8 cellular contexts compared by ENCODE assay signal in genomic region chr3:179558742-179559364, GRCh38. TPM values are rescaled to one million over a fixed set of nuclear protein-coding genes. Genes with fewer than 3 reads are reported as not detected.
DNase-seq lines count a peak whose midpoint lies in the region; ATAC-seq and TF ChIP-seq lines count a peak whose summit lies in the region.

No MANE protein-coding gene starts in this region.

- H3K9me3 ChIP-seq in neural progenitor cell (ENCODE audit: low read depth) (no peaks in the 10 kb centered on the region), aorta (ENCODE audit: control insufficient read depth, low read length) (no peaks in the 10 kb centered on the region)

- peak; percentile 76 for DNase-seq in CD1c-positive myeloid dendritic cell (ENCODE audit: extremely low spot score)
- DNase-seq in HCEC 1CT = peak; percentile 73
- peak; percentile 68 for DNase-seq in NCI-H526 treated with DMSO at 0.1 percent for 48 hours (lab: John Stamatoyannopoulos, UW)
- DNase-seq in activated CD8-positive, alpha-beta T cell treated with anti-CD3 and anti-CD28 coated beads, Interleukin-2, amount 10 ng/mL, durations not matched to agents 7 days and 5 days = peak; percentile 67
- DNase-seq in fibroblast of peridontal ligament (ENCODE audit: extremely low read depth) = peak; percentile 83
- peak; percentile 77 for DNase-seq in neural progenitor cell (ENCODE audit: low spot score)
- peak; percentile 66 to 78 for DNase-seq in aorta

- H3K27ac ChIP-seq in neural progenitor cell (no peak overlapping the region), aorta (ENCODE audit: low read depth in 1 of 2, low read length in 2 of 2) (no peak overlapping the region)

- POLR2A ChIA-PET in activated CD8-positive, alpha-beta T cell treated with anti-CD3 and anti-CD28 coated beads, Interleukin-2, amount 10 ng/mL, durations not matched to agents 7 days and 5 days (lab: Charles Lee) = no interaction called here

- H3K27me3 Mint-ChIP-seq in activated CD8-positive, alpha-beta T cell treated with anti-CD3 and anti-CD28 coated beads, Interleukin-2, amount 10 ng/mL, durations not matched to agents 7 days and 5 days (ENCODE audit: low read depth) = peaks cover 15% of the 10 kb centered on the region
- peaks cover 4% of the 10 kb centered on the region for H3K27me3 Mint-ChIP-seq in neural progenitor cell (ENCODE audit: insufficient read depth, low read depth)

- peaks cover 13% of the 10 kb centered on the region for H3K4me1 Mint-ChIP-seq in activated CD8-positive, alpha-beta T cell treated with anti-CD3 and anti-CD28 coated beads, Interleukin-2, amount 10 ng/mL, durations not matched to agents 7 days and 5 days (ENCODE audit: low read depth)
- H3K4me1 Mint-ChIP-seq in neural progenitor cell = peaks cover 8% of the 10 kb centered on the region

- WGBS in aorta, 2 donors = 0 to 1% methylated on average over 3 of the region's 3 CpGs

- H4K20me1 ChIP-seq in neural progenitor cell (ENCODE audit: low read depth) = peaks cover 4% of the 10 kb centered on the region

- H3K9ac ChIP-seq in neural progenitor cell = no peak overlapping the region

- H3K27me3 ChIP-seq in neural progenitor cell (no peaks in the 10 kb centered on the region), aorta (ENCODE audit: control insufficient read depth in 1 of 2, insufficient read depth in 2 of 2, low read length in 1 of 2) (no peaks in the 10 kb centered on the region)

- CTCF ChIA-PET in activated CD8-positive, alpha-beta T cell treated with anti-CD3 and anti-CD28 coated beads, Interleukin-2, amount 10 ng/mL, durations not matched to agents 7 days and 5 days (lab: Charles Lee) = interaction anchor here (1.4 to 1.6 kb wide), 2 partner anchors 237 to 544 kb away, joined by 4 to 8 read pairs; no protein-coding TSS in a partner anchor

- TF ChIP-seq CTCF in neural progenitor cell (IDR thresholded peaks at IDR 0.05) = peak; percentile 95

- H3K79me2 ChIP-seq in neural progenitor cell (ENCODE audit: low read depth) = peaks cover 5% of the 10 kb centered on the region

- no peak overlapping the region for H3K4me2 ChIP-seq in neural progenitor cell

- no peak overlapping the region for H3K4me3 Mint-ChIP-seq in activated CD8-positive, alpha-beta T cell treated with anti-CD3 and anti-CD28 coated beads, Interleukin-2, amount 10 ng/mL, durations not matched to agents 7 days and 5 days
- no peak overlapping the region for H3K4me3 Mint-ChIP-seq in neural progenitor cell

- no peak for ATAC-seq in activated CD8-positive, alpha-beta T cell treated with anti-CD3 and anti-CD28 coated beads, Interleukin-2, amount 10 ng/mL, durations not matched to agents 7 days and 5 days
- ATAC-seq in aorta (ENCODE audit: low FRiP score) (no peak), HG03039 (IDR thresholded peaks at IDR 0.05; ENCODE audit: unreplicated experiment) (no peak)

- H3K9me3 Mint-ChIP-seq in activated CD8-positive, alpha-beta T cell treated with anti-CD3 and anti-CD28 coated beads, Interleukin-2, amount 10 ng/mL, durations not matched to agents 7 days and 5 days (ENCODE audit: insufficient read depth) = no peaks in the 10 kb centered on the region
- H3K9me3 Mint-ChIP-seq in neural progenitor cell = no peaks in the 10 kb centered on the region

- no peak overlapping the region for H3K27ac Mint-ChIP-seq in activated CD8-positive, alpha-beta T cell treated with anti-CD3 and anti-CD28 coated beads, Interleukin-2, amount 10 ng/mL, durations not matched to agents 7 days and 5 days
- no peak overlapping the region for H3K27ac Mint-ChIP-seq in neural progenitor cell

- intact Hi-C loops in aorta (cut with DNase I) = loop anchor here (2.0 to 5.0 kb wide), 3 partner anchors 107 to 138 kb away; partner anchors contain the start of gene GNB4 (in 1 of the 2)

- peaks cover 2% of the 10 kb centered on the region for H3K36me3 Mint-ChIP-seq in activated CD8-positive, alpha-beta T cell treated with anti-CD3 and anti-CD28 coated beads, Interleukin-2, amount 10 ng/mL, durations not matched to agents 7 days and 5 days (ENCODE audit: low read depth)
- no peaks in the 10 kb centered on the region for H3K36me3 Mint-ChIP-seq in neural progenitor cell

- no peak overlapping the region for H2AFZ ChIP-seq in neural progenitor cell (replicated peaks)

- H3K4me3 ChIP-seq in neural progenitor cell = no peak overlapping the region
- no peak overlapping the region for H3K4me3 ChIP-seq in aorta (ENCODE audit: low read length in 2 of 2)

- H3K36me3 ChIP-seq in neural progenitor cell (no peaks in the 10 kb centered on the region), aorta (ENCODE audit: control insufficient read depth in 1 of 2, insufficient read depth in 2 of 2, low read length in 1 of 2) (no peaks in the 10 kb centered on the region)

- peaks cover 1% of the 10 kb centered on the region for H3K4me1 ChIP-seq in neural progenitor cell
- H3K4me1 ChIP-seq in aorta (ENCODE audit: control insufficient read depth in 1 of 2, insufficient read depth in 2 of 2, low read length in 2 of 2) = peaks cover 0 to 3% of the 10 kb centered on the region in 2 donors

- H3F3A ChIP-seq in neural progenitor cell (ENCODE audit: low read depth) = peaks cover 12% of the 10 kb centered on the region

RNA-seq across cellular contexts. Expression of gene ACTL6A, which starts 3.9 kb away (rescaled TPM):
- 10 to 100 TPM; 86.5 to 88.3 TPM for total RNA-seq in activated CD8-positive, alpha-beta T cell treated with anti-CD3 and anti-CD28 coated beads, Interleukin-2, amount 10 ng/mL, durations not matched to agents 7 days and 5 days
- total RNA-seq in neural progenitor cell (ENCODE audit: low replicate concordance) (139 and 155 TPM in 2 replicates), aorta (10 to 100 TPM; 22.5 to 24.8 TPM)
- polyA plus RNA-seq in aorta = 10 to 100 TPM; 22.9 to 35.4 TPM

RNA-seq across cellular contexts. Expression of gene MRPL47, which starts 45.6 kb away (rescaled TPM):
- 10 to 100 TPM; 36.8 to 39.9 TPM for total RNA-seq in activated CD8-positive, alpha-beta T cell treated with anti-CD3 and anti-CD28 coated beads, Interleukin-2, amount 10 ng/mL, durations not matched to agents 7 days and 5 days
- total RNA-seq in neural progenitor cell (ENCODE audit: low replicate concordance) (46.8 and 64.5 TPM in 2 replicates), aorta (10 to 100 TPM; 19.7 to 23.7 TPM)
- polyA plus RNA-seq in aorta = 10 to 100 TPM; 34.0 to 39.7 TPM

RNA-seq across cellular contexts. Expression of gene NDUFB5, which starts 45.7 kb away (rescaled TPM):
- 10 to 100 TPM; 87.1 to 95.9 TPM for total RNA-seq in activated CD8-positive, alpha-beta T cell treated with anti-CD3 and anti-CD28 coated beads, Interleukin-2, amount 10 ng/mL, durations not matched to agents 7 days and 5 days
- total RNA-seq in neural progenitor cell (ENCODE audit: low replicate concordance) (104 and 193 TPM in 2 replicates), aorta (10 to 100 TPM; 32.5 to 52.6 TPM)
- polyA plus RNA-seq in aorta = 100 to 1,000 TPM in 1 of 2 donors, 10 to 100 TPM in 1; 66.3 to 131 TPM
